In the genomic region with DNA sequence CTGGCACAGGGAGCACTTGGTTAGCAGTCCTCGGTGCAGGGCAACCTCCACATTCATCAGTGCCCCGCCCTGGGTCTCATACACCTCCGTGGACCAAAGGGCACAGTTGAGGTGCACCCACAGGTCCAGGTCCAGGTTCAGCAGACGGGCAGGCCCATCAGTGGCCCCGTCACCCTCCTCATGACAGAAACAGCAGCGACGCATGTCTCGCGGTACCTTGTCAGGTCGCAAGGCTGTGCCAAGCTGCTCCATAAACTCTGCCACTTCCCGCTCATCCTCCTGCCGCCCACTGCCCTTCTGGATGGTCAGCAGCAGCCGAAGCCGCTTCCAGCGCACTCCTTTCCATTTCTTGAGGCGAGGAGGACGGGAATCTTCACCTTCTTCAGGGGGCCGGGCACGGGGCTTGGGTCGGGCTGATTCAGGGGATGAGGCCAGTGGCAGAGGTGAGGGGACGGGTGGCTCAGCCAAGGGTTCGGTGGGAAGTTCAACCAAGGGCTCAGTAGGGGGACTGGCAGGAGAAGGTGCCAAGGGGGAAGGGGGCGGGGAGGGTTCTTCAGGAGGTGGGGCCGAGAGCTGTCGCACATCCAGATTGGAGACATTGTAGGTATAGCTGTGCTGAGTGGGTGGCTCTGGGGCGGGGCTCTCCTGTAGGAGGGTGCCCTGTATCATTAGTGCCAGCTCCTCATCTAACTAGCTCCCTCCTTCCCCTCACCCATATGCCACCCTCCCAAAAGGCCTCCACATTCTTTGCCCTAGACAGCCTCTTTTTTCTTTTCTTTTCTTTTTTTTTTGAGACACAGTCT, we compare ENCODE assay signal across 2 cellular contexts.
TF ChIP-seq lines count a peak whose summit lies in the region.

No MANE protein-coding gene starts in this region.

TF ChIP-seq in SK-N-SH, 30 proteins besides CTCF, POLR2A, EP300 and RAD21:
- TF ChIP-seq FOXJ3 (CRISPR knock-in tag; IDR thresholded peaks at IDR 0.05) = no peak
- no peak for TF ChIP-seq SIN3A (IDR thresholded peaks at IDR 0.05; ENCODE audit: borderline replicate concordance, low read depth, low read length)
- no peak for TF ChIP-seq NFIC (IDR thresholded peaks at IDR 0.05; ENCODE audit: borderline replicate concordance)
- TF ChIP-seq TEAD4 (IDR thresholded peaks at IDR 0.05; ENCODE audit: borderline replicate concordance, insufficient read depth) = no peak
- no peak for TF ChIP-seq CHD2 (IDR thresholded peaks at IDR 0.05; ENCODE audit: low read length, partially characterized antibody)
- TF ChIP-seq EZH2phosphoT487 (IDR thresholded peaks at IDR 0.05; ENCODE audit: borderline replicate concordance, low read depth) = no peak
- TF ChIP-seq TCF12 (IDR thresholded peaks at IDR 0.05) = no peak
- TF ChIP-seq, protein P1, sequence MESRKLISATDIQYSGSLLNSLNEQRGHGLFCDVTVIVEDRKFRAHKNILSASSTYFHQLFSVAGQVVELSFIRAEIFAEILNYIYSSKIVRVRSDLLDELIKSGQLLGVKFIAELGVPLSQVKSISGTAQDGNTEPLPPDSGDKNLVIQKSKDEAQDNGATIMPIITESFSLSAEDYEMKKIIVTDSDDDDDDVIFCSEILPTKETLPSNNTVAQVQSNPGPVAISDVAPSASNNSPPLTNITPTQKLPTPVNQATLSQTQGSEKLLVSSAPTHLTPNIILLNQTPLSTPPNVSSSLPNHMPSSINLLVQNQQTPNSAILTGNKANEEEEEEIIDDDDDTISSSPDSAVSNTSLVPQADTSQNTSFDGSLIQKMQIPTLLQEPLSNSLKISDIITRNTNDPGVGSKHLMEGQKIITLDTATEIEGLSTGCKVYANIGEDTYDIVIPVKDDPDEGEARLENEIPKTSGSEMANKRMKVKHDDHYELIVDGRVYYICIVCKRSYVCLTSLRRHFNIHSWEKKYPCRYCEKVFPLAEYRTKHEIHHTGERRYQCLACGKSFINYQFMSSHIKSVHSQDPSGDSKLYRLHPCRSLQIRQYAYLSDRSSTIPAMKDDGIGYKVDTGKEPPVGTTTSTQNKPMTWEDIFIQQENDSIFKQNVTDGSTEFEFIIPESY (IDR thresholded peaks at IDR 0.05; ENCODE audit: borderline replicate concordance, low read depth) = no peak
- TF ChIP-seq, protein P2, sequence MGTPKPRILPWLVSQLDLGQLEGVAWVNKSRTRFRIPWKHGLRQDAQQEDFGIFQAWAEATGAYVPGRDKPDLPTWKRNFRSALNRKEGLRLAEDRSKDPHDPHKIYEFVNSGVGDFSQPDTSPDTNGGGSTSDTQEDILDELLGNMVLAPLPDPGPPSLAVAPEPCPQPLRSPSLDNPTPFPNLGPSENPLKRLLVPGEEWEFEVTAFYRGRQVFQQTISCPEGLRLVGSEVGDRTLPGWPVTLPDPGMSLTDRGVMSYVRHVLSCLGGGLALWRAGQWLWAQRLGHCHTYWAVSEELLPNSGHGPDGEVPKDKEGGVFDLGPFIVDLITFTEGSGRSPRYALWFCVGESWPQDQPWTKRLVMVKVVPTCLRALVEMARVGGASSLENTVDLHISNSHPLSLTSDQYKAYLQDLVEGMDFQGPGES (IDR thresholded peaks at IDR 0.05; ENCODE audit: low read depth, low read length) = no peak

TF ChIP-seq in SK-N-SH treated with all-trans-retinoic acid at 6 μM for 48 hours, 23 proteins besides CTCF, POLR2A, EP300 and RAD21:
- TF ChIP-seq PPARA (CRISPR knock-in tag; IDR thresholded peaks at IDR 0.05; ENCODE audit: borderline replicate concordance) (no peak), BACH2 (CRISPR knock-in tag; IDR thresholded peaks at IDR 0.05; ENCODE audit: borderline replicate concordance) (no peak), OSR1 (CRISPR knock-in tag; IDR thresholded peaks at IDR 0.05) (no peak), ESRRG (CRISPR knock-in tag; IDR thresholded peaks at IDR 0.05) (no peak), ZFP3 (CRISPR knock-in tag; IDR thresholded peaks at IDR 0.05) (no peak)
